ENCODE assay signal across 20 cellular contexts in genomic region chr13:47991859-47992258, GRCh38. TPM values are rescaled to one million over a fixed set of nuclear protein-coding genes. Genes with fewer than 3 reads are reported as not detected.
A peak's percentile ranks its signal among the peaks of the same experiment; 100 is the strongest.
DNase-seq lines count a peak whose midpoint lies in the region; ATAC-seq, FAIRE-seq and TF ChIP-seq lines count a peak whose summit lies in the region.
"Had no signal": no experiment of that assay in that cellular context is flagged by ENCODE, and none has a peak within 500 bp of the region (broad histone marks: within the 10 kb centered on the region; RNA-seq: fewer than 3 reads in every experiment).

No MANE protein-coding gene starts in this region.

- H3K9me3 ChIP-seq in liver (ENCODE audit: control insufficient read depth in 4 of 4, low read length in 3 of 4) (no peaks in the 10 kb centered on the region), HepG2 (ENCODE audit: low read length) (no peaks in the 10 kb centered on the region), right lobe of liver (no peaks in the 10 kb centered on the region), ovary (no peaks in the 10 kb centered on the region)
- H3K9me3 ChIP-seq: A549; BLaER1 treated with 17β-estradiol and CSF1 and Interleukin-3, amounts not matched to agents 10 nM and 100 nM; Caco-2 had no signal

- DNase-seq in HepG2 (ENCODE audit: low spot score), result no peak
- DNase-seq in right lobe of liver, result no peak
- DNase-seq in left cardiac atrium, result no peak
- no peak for DNase-seq in ovary
- DNase-seq: AML-193; Caco-2; Calu3; CD4-positive, alpha-beta T cell; CD8-positive, alpha-beta T cell; DMS79 treated with DMSO at 0.1 percent for 48 hours; GF-D8 had no signal

- ATAC-seq in HepG2 (no peak), right lobe of liver (peak; percentile 30 to 68 (median 52)), left cardiac atrium (no peak)
- ATAC-seq: A549; CD8-positive, alpha-beta T cell had no signal

- 51% methylated on average over 4 of the region's 4 CpGs for WGBS in liver
- 82% methylated on average over 4 of the region's 4 CpGs for WGBS in HepG2 (ENCODE audit: low lambda C conversion rate)
- WGBS in right lobe of liver (ENCODE audit: insufficient coverage, low coverage, low lambda C conversion rate, missing lambda C conversion rate), result 36% methylated on average over 4 of the region's 4 CpGs
- 90 to 95% (median 90%) methylated on average over 4 of the region's 4 CpGs for WGBS in ovary, 3 donors

- no peaks in the 10 kb centered on the region for H3K27me3 ChIP-seq in liver (ENCODE audit: control insufficient read depth in 4 of 4, insufficient read depth in 4 of 4, low read length in 3 of 4)
- no peaks in the 10 kb centered on the region for H3K27me3 ChIP-seq in HepG2 (ENCODE audit: control insufficient read depth in 1 of 2, insufficient read depth in 2 of 2, low read length in 2 of 2)
- H3K27me3 ChIP-seq in right lobe of liver, result no peaks in the 10 kb centered on the region
- H3K27me3 ChIP-seq in ovary, result no peaks in the 10 kb centered on the region
- H3K27me3 ChIP-seq: BLaER1 treated with 17β-estradiol and CSF1 and Interleukin-3, amounts not matched to agents 10 nM and 100 nM had no signal

- no peak overlapping the region for H3K27ac ChIP-seq in liver (ENCODE audit: low read depth in 1 of 2, low read length in 2 of 2)
- H3K27ac ChIP-seq in HepG2 (ENCODE audit: extremely low read length, insufficient read depth, low read length), result no peak overlapping the region
- peak overlapping the region in 2 of 3 donors; percentile 42 to 68 for H3K27ac ChIP-seq in right lobe of liver
- no peak overlapping the region for H3K27ac ChIP-seq in ovary
- H3K27ac ChIP-seq: 22Rv1; A549; BLaER1 treated with 17β-estradiol and CSF1 and Interleukin-3, amounts not matched to agents 10 nM and 100 nM; C4-2B had no signal

- TF ChIP-seq EP300 in HepG2 (IDR thresholded peaks at IDR 0.05; ENCODE audit: low read depth in 2 of 2, low read length in 2 of 2), result no peak
- TF ChIP-seq EP300 in HepG2 (CRISPR knock-in tag; IDR thresholded peaks at IDR 0.05; ENCODE audit: borderline replicate concordance), result no peak
- no peak for TF ChIP-seq EP300 in ovary (IDR thresholded peaks at IDR 0.05)

- H3K4me2 ChIP-seq in HepG2 (ENCODE audit: low read depth, low read length), result no peak overlapping the region
- H3K4me2 ChIP-seq: A549; BLaER1 treated with 17β-estradiol and CSF1 and Interleukin-3, amounts not matched to agents 10 nM and 100 nM had no signal

- peaks cover 32% of the 10 kb centered on the region for H3K79me2 ChIP-seq in HepG2 (ENCODE audit: insufficient read depth, low read length)

- CTCF ChIA-PET in HepG2 (lab: Yijun Ruan, JAX; ENCODE audit: low intra/inter-chr PET ratio, low total read pairs), result no interaction called here

- TF ChIP-seq CTCF in liver (IDR thresholded peaks at IDR 0.05; ENCODE audit: low read depth, low read length, missing input control), result no peak
- TF ChIP-seq CTCF in HepG2 (CRISPR knock-in tag; IDR thresholded peaks at IDR 0.05), result no peak
- no peak for TF ChIP-seq CTCF in right lobe of liver (IDR thresholded peaks at IDR 0.05)
- TF ChIP-seq CTCF in ovary (IDR thresholded peaks at IDR 0.05), result no peak

- no peak overlapping the region for H2AFZ ChIP-seq in HepG2 (ENCODE audit: low read length)

- H3K36me3 ChIP-seq in liver (ENCODE audit: control insufficient read depth in 4 of 4, insufficient read depth in 3 of 4, low read depth in 1 of 4, low read length in 3 of 4) (peaks cover 0 to 9% (median 4%) of the 10 kb centered on the region in 4 donors), HepG2 (replicated peaks in 1 of 2; ENCODE audit: control insufficient read depth in 1 of 2, insufficient read depth in 2 of 2, low read length in 2 of 2) (peaks cover 2 to 38% of the 10 kb centered on the region in 2 experiments; a peak in 4 of 5 replicates), right lobe of liver (peaks cover 0 to 7% (median 2%) of the 10 kb centered on the region in 4 donors), ovary (no peaks in the 10 kb centered on the region)

- TF ChIP-seq POLR2A in HepG2 (IDR thresholded peaks at IDR 0.05; ENCODE audit: insufficient read depth in 1 of 2, low read depth in 2 of 2, low read length in 2 of 2) (no peak), right lobe of liver (IDR thresholded peaks at IDR 0.05) (no peak), ovary (IDR thresholded peaks at IDR 0.05) (no peak)

- TF ChIP-seq RAD21 in liver (IDR thresholded peaks at IDR 0.05), result no peak
- no peak for TF ChIP-seq RAD21 in HepG2 (CRISPR knock-in tag; IDR thresholded peaks at IDR 0.05)

- intact Hi-C loops in HepG2 (cut with micrococcal nuclease; ENCODE audit: unreplicated experiment) (no loop called here), right lobe of liver (cut with DNase I) (no loop called here), left cardiac atrium (cut with DNase I) (no loop called here), ovary (cut with DNase I) (no loop called here)

- POLR2A ChIA-PET in HepG2 (lab: Yijun Ruan, JAX), result no interaction called here

- no peak overlapping the region for H3K4me3 ChIP-seq in liver (ENCODE audit: low read depth in 1 of 3, low read length in 3 of 3)
- no peak overlapping the region for H3K4me3 ChIP-seq in HepG2 (replicated peaks in 1 of 3; ENCODE audit: insufficient read depth in 1 of 3, low read depth in 2 of 3, low read length in 3 of 3)
- H3K4me3 ChIP-seq in right lobe of liver, result no peak overlapping the region
- H3K4me3 ChIP-seq in ovary, result no peak overlapping the region
- H3K4me3 ChIP-seq: A549; BLaER1 treated with 17β-estradiol and CSF1 and Interleukin-3, amounts not matched to agents 10 nM and 100 nM had no signal

- H3K4me1 ChIP-seq in liver (ENCODE audit: control insufficient read depth in 4 of 4, insufficient read depth in 4 of 4, low read length in 3 of 4) (peaks cover 5 to 25% (median 15%) of the 10 kb centered on the region in 4 donors), HepG2 (ENCODE audit: insufficient read depth, low read length) (peaks cover 20% of the 10 kb centered on the region), right lobe of liver (peaks cover 0 to 27% (median 9%) of the 10 kb centered on the region in 4 donors), ovary (ENCODE audit: insufficient read depth) (no peaks in the 10 kb centered on the region)
- H3K4me1 ChIP-seq: A549; BLaER1 treated with 17β-estradiol and CSF1 and Interleukin-3, amounts not matched to agents 10 nM and 100 nM had no signal

- no TSS peak for BruUV-seq in HepG2 (replicated peaks; lab: Mats Ljungman, UMichigan)

- H3K9ac ChIP-seq in liver (ENCODE audit: low read depth in 1 of 2, low read length in 2 of 2), result no peak overlapping the region
- no peak overlapping the region for H3K9ac ChIP-seq in HepG2 (ENCODE audit: insufficient read depth, low read depth, low read length)
- H3K9ac ChIP-seq: BLaER1 treated with 17β-estradiol and CSF1 and Interleukin-3, amounts not matched to agents 10 nM and 100 nM had no signal

- FAIRE-seq in HepG2 (lab: Jason Lieb, UNC), result no peak
- FAIRE-seq: A549, D721Med, G401.6, GM12891, GM19239 had no signal

- no peaks in the 10 kb centered on the region; the same call in 1 of the 2 replicates for H4K20me1 ChIP-seq in HepG2 (ENCODE audit: insufficient read depth, low read length)

- in situ Hi-C loops in HepG2 (cut with HindIII; ENCODE audit: extremely low pct_ligation_motif_present, low pct_unique_long_range_greater_than_20kb), result no loop called here

RNA-seq across cellular contexts. Expression of gene SUCLA2, which starts 9.2 kb away (rescaled TPM):
- 10 to 100 TPM; 26.9 to 27.1 TPM for total RNA-seq in liver
- 10 to 100 TPM; 22.0 to 25.2 TPM for polyA plus RNA-seq in liver
- total RNA-seq in HepG2 (2016; rRNA removed; fragmentation: Illumina TruSeq; extraction: Trizol), result 77.1 and 121 TPM in 2 replicates
- total RNA-seq in HepG2 (2016; cell fraction: cytosol; rRNA removed; fragmentation: Illumina TruSeq; extraction: Trizol; ENCODE audit: low read depth), result 12.0 and 15.2 TPM in 2 replicates
- total RNA-seq in HepG2 (2016; cell fraction: insoluble cytoplasmic fraction; rRNA removed; fragmentation: Illumina TruSeq; extraction: Trizol), result 75.9 and 120 TPM in 2 replicates
- 14.9 and 21.6 TPM in 2 replicates for total RNA-seq in HepG2 (2016; cell fraction: membrane; rRNA removed; fragmentation: Illumina TruSeq; extraction: Trizol)
- total RNA-seq in HepG2 (2016; cell fraction: nucleus; rRNA removed; fragmentation: Illumina TruSeq; extraction: Trizol), result 63.1 and 64.4 TPM in 2 replicates
- polyA plus RNA-seq in HepG2 (2011; rRNA removed), result 20.2 and 28.4 TPM in 2 replicates
- polyA plus RNA-seq in HepG2 (2011; cell fraction: cytosol; rRNA removed), result 14.6 and 18.2 TPM in 2 replicates
- polyA plus RNA-seq in HepG2 (2011; cell fraction: nucleus; rRNA removed), result 12.2 and 14.6 TPM in 2 replicates
- 28.9 and 43.9 TPM in 2 replicates for polyA plus RNA-seq in HepG2 (2012)
- polyA plus RNA-seq in HepG2 (2016; cell fraction: cytosol; fragmentation: Illumina TruSeq; extraction: Trizol; ENCODE audit: low read depth), result 4.5 and 4.8 TPM in 2 replicates
- 89.7 and 98.4 TPM in 2 replicates for polyA plus RNA-seq in HepG2 (2016; cell fraction: insoluble cytoplasmic fraction; fragmentation: Illumina TruSeq; extraction: Trizol; ENCODE audit: low read depth)
- polyA plus RNA-seq in HepG2 (2016; cell fraction: membrane; fragmentation: Illumina TruSeq; extraction: Trizol; ENCODE audit: low read depth), result 10.1 and 12.2 TPM in 2 replicates
- 43.8 and 44.1 TPM in 2 replicates for polyA plus RNA-seq in HepG2 (2016; cell fraction: nucleus; fragmentation: Illumina TruSeq; extraction: Trizol; ENCODE audit: insufficient read depth, low read depth)
- polyA minus RNA-seq in HepG2 (2011; rRNA and poly(A)+ RNA removed; ENCODE audit: low replicate concordance), result 8.5 and 8.7 TPM in 2 replicates
- 20.0 and 21.3 TPM in 2 replicates for polyA minus RNA-seq in HepG2 (2011; cell fraction: cytosol; rRNA and poly(A)+ RNA removed)
- polyA minus RNA-seq in HepG2 (2011; cell fraction: nucleus; rRNA and poly(A)+ RNA removed), result 62.0 and 67.2 TPM in 2 replicates
- total RNA-seq in right lobe of liver, result 10 to 100 TPM; 16.0 to 35.8 (median 19.8) TPM
- 100 to 1,000 TPM in 1 of 2 donors, 10 to 100 TPM in 1; 86.1 to 100 TPM for total RNA-seq in left cardiac atrium
- total RNA-seq in ovary, result 10 to 100 TPM; 26.3 to 43.8 (median 37.3) TPM
- polyA plus RNA-seq in ovary, result 10 to 100 TPM; 32.7 to 35.3 TPM

RNA-seq across cellular contexts. Expression of gene NUDT15, which starts 45.7 kb away (rescaled TPM):
- total RNA-seq in liver (1 to 10 TPM; 6.0 to 7.7 TPM), HepG2 (2016; rRNA removed; fragmentation: Illumina TruSeq; extraction: Trizol) (47.3 and 69.9 TPM in 2 replicates), right lobe of liver (1 to 10 TPM; 5.1 to 7.6 (median 6.3) TPM), left cardiac atrium (10 to 100 TPM in 1 of 2 donors, 1 to 10 TPM in 1; 9.4 to 10.5 TPM), ovary (10 to 100 TPM in 3 of 7 donors, 1 to 10 TPM in 4; 6.1 to 11.2 (median 9.7) TPM)
- polyA plus RNA-seq in liver (1 to 10 TPM; 6.5 to 7.3 TPM), HepG2 (2011; rRNA removed) (13.6 and 21.3 TPM in 2 replicates), ovary (10 to 100 TPM in 1 of 2 donors, 1 to 10 TPM in 1; 9.7 to 11.4 TPM)
- total RNA-seq in HepG2 (2016; cell fraction: cytosol; rRNA removed; fragmentation: Illumina TruSeq; extraction: Trizol; ENCODE audit: low read depth), result 7.1 and 7.9 TPM in 2 replicates
- total RNA-seq in HepG2 (2016; cell fraction: insoluble cytoplasmic fraction; rRNA removed; fragmentation: Illumina TruSeq; extraction: Trizol), result 49.0 and 73.7 TPM in 2 replicates
- total RNA-seq in HepG2 (2016; cell fraction: membrane; rRNA removed; fragmentation: Illumina TruSeq; extraction: Trizol), result 30.3 and 35.9 TPM in 2 replicates
- total RNA-seq in HepG2 (2016; cell fraction: nucleus; rRNA removed; fragmentation: Illumina TruSeq; extraction: Trizol), result 15.9 and 17.8 TPM in 2 replicates
- polyA plus RNA-seq in HepG2 (2011; cell fraction: cytosol; rRNA removed), result 11.3 and 13.1 TPM in 2 replicates
- polyA plus RNA-seq in HepG2 (2011; cell fraction: nucleus; rRNA removed), result 2.6 and 3.5 TPM in 2 replicates
- 13.1 and 17.2 TPM in 2 replicates for polyA plus RNA-seq in HepG2 (2012)
- polyA plus RNA-seq in HepG2 (2016; cell fraction: cytosol; fragmentation: Illumina TruSeq; extraction: Trizol; ENCODE audit: low read depth), result 8.9 and 9.5 TPM in 2 replicates
- polyA plus RNA-seq in HepG2 (2016; cell fraction: insoluble cytoplasmic fraction; fragmentation: Illumina TruSeq; extraction: Trizol; ENCODE audit: low read depth), result 75.0 and 88.7 TPM in 2 replicates
- polyA plus RNA-seq in HepG2 (2016; cell fraction: membrane; fragmentation: Illumina TruSeq; extraction: Trizol; ENCODE audit: low read depth), result 25.3 and 25.5 TPM in 2 replicates
- 26.7 and 30.6 TPM in 2 replicates for polyA plus RNA-seq in HepG2 (2016; cell fraction: nucleus; fragmentation: Illumina TruSeq; extraction: Trizol; ENCODE audit: insufficient read depth, low read depth)
- polyA minus RNA-seq in HepG2 (2011; rRNA and poly(A)+ RNA removed; ENCODE audit: low replicate concordance), result 2.7 and 6.2 TPM in 2 replicates
- polyA minus RNA-seq in HepG2 (2011; cell fraction: cytosol; rRNA and poly(A)+ RNA removed), result 5.0 and 6.7 TPM in 2 replicates
- polyA minus RNA-seq in HepG2 (2011; cell fraction: nucleus; rRNA and poly(A)+ RNA removed), result 5.1 and 5.9 TPM in 2 replicates

Comparison
In these comparisons a context has a peak if more than half of its experiments do, and no peak if none do; other contexts are left out.
1. H3K27ac ChIP-seq: peak in right lobe of liver (2 of 3); none in liver (0 of 2), HepG2 (single experiment) and ovary (0 of 2).
2. ATAC-seq: peak in right lobe of liver (4 of 4); none in HepG2 (single experiment) and left cardiac atrium (0 of 2).